In genomic region chr1:161137881-161138280, GRCh38 we compare ENCODE assay signal across 18 cellular contexts.
"Had no signal": no experiment of that assay in that cellular context is flagged by ENCODE, and none has a peak within 500 bp of the region (broad histone marks: within the 10 kb centered on the region; RNA-seq: fewer than 3 reads in every experiment).

No MANE protein-coding gene starts in this region.

- H3K27ac Mint-ChIP-seq: activated naive CD4-positive, alpha-beta T cell treated with anti-CD3 and anti-CD28 coated beads for 36 hours had no signal

- H3K9me3 Mint-ChIP-seq: activated naive CD4-positive, alpha-beta T cell treated with anti-CD3 and anti-CD28 coated beads for 36 hours; activated T-helper 17 cell treated with anti-CD3 and anti-CD28 coated beads, Interleukin-2, amount 50 U/mL, for 72 hours; stimulated activated naive CD8-positive, alpha-beta T cell treated with anti-CD3 and anti-CD28 coated beads, Interleukin-15, Interleukin-2, amounts not matched to agents 100 ng/mL and 50 ng/mL, for 24 hours; T-cell had no signal

- H3K9me3 ChIP-seq: adrenal gland, sigmoid colon, testis, uterus had no signal

- H3K4me2 ChIP-seq: hepatocyte had no signal

- H3K4me3 ChIP-seq: adrenal gland, hepatocyte, sigmoid colon, testis, uterus had no signal

- H3K27me3 ChIP-seq: adrenal gland, hepatocyte, sigmoid colon, testis, uterus had no signal

- H3K4me3 Mint-ChIP-seq: activated naive CD4-positive, alpha-beta T cell treated with anti-CD3 and anti-CD28 coated beads for 36 hours; activated T-helper 17 cell treated with anti-CD3 and anti-CD28 coated beads, Interleukin-2, amount 50 U/mL, for 72 hours; stimulated activated naive CD8-positive, alpha-beta T cell treated with anti-CD3 and anti-CD28 coated beads, Interleukin-15, Interleukin-2, amounts not matched to agents 100 ng/mL and 50 ng/mL, for 24 hours; T-cell had no signal

- ATAC-seq: activated T-helper 17 cell treated with anti-CD3 and anti-CD28 coated beads, Interleukin-2, amount 50 U/mL, for 72 hours; T-cell had no signal

- H3K27ac ChIP-seq: epithelial cell of prostate, hepatocyte, sigmoid colon, uterus, VCaP had no signal

- H2AFZ ChIP-seq: hepatocyte had no signal

- H3K27me3 Mint-ChIP-seq: activated T-helper 17 cell treated with anti-CD3 and anti-CD28 coated beads, Interleukin-2, amount 50 U/mL, for 72 hours; stimulated activated naive CD8-positive, alpha-beta T cell treated with anti-CD3 and anti-CD28 coated beads, Interleukin-15, Interleukin-2, amounts not matched to agents 100 ng/mL and 50 ng/mL, for 24 hours; T-cell had no signal

- DNase-seq: activated CD4-positive, alpha-beta T cell treated with anti-CD3 and anti-CD28 coated beads for 48 hours; activated CD8-positive, alpha-beta memory T cell treated with anti-CD3 and anti-CD28 coated beads for 24 hours; activated naive CD4-positive, alpha-beta T cell treated with anti-CD3 and anti-CD28 coated beads for 36 hours; adrenal gland; central memory CD4-positive, alpha-beta T cell; cortex of kidney; effector memory CD4-positive, alpha-beta T cell; mammary epithelial cell; sigmoid colon; stimulated activated CD4-positive, alpha-beta T cell treated with anti-CD3 and anti-CD28 coated beads, Interleukin-2, amount 100 ng/mL, for 48 hours; T-cell; testis; uterus had no signal

- H3K36me3 ChIP-seq: adrenal gland, sigmoid colon, uterus had no signal
